In genomic region chrX:41108684-41109205, GRCh38 we compare ENCODE assay signal across 15 cellular contexts. TPM values are rescaled to one million over a fixed set of nuclear protein-coding genes. Genes with fewer than 3 reads are reported as not detected.
A peak's percentile ranks its signal among the peaks of the same experiment; 100 is the strongest.
DNase-seq lines count a peak whose midpoint lies in the region; ATAC-seq, FAIRE-seq and TF ChIP-seq lines count a peak whose summit lies in the region.
"Had no signal": no experiment of that assay in that cellular context is flagged by ENCODE, and none has a peak within 500 bp of the region (broad histone marks: within the 10 kb centered on the region; RNA-seq: fewer than 3 reads in every experiment).

No MANE protein-coding gene starts in this region.

- no peak overlapping the region for H2BK20ac ChIP-seq in H1 (ENCODE audit: low read length)

- H3K79me2 ChIP-seq in H1 (ENCODE audit: control insufficient read depth in 1 of 2, insufficient read depth in 2 of 2, low read length in 2 of 2): peaks cover 42 to 99% of the 10 kb centered on the region in 2 experiments

- H3K27ac ChIP-seq in CD4-positive, alpha-beta T cell (ENCODE audit: low read depth, low read length): no peak overlapping the region
- H3K27ac ChIP-seq in HEK293 (ENCODE audit: extremely low read depth, low read depth, low read length): peak overlapping the region; percentile 29; the same call in 1 of the 2 replicates
- H3K27ac ChIP-seq in H1 (ENCODE audit: low read depth, low read length): no peak overlapping the region
- no peak overlapping the region for H3K27ac ChIP-seq in colonic mucosa
- H3K27ac ChIP-seq: body of pancreas had no signal

- no peak overlapping the region for H4K5ac ChIP-seq in H1 (ENCODE audit: insufficient read length, low read depth, low read length)

- POLR2A ChIA-PET in CD4-positive, alpha-beta T cell (lab: Charles Lee): interaction anchor here (3.4 kb wide), 1 partner anchor 24 kb away, joined by 26 read pairs; the partner anchor contains the start of gene USP9X
- POLR2A ChIA-PET in HEK293 (lab: Yijun Ruan, JAX): interaction anchor here (2.8 kb wide), 1 partner anchor 23 kb away, joined by 21 read pairs; the partner anchor contains the start of gene USP9X
- POLR2A ChIA-PET in H1 (lab: Charles Lee; ENCODE audit: partially characterized antibody): interaction anchor here (1.1 to 2.6 kb wide), 4 partner anchors 9 to 24 kb away, joined by 3 to 9 read pairs (median 6); partner anchors contain the start of gene USP9X

- no peak overlapping the region; the same call in 1 of the 2 replicates for H3K18ac ChIP-seq in H1 (ENCODE audit: extremely low read depth, low read length)

- DNase-seq in CD4-positive, alpha-beta T cell: no peak
- no peak for DNase-seq in H1 (ENCODE audit: low read depth in 1 of 2, low spot score in 2 of 2)
- DNase-seq in neural crest cell (ENCODE audit: low read depth, low spot score): no peak
- no peak for DNase-seq in SHP77 (lab: John Stamatoyannopoulos, UW)
- DNase-seq in colonic mucosa: no peak
- no peak for DNase-seq in GM10266 (ENCODE audit: extremely low spot score)
- DNase-seq: activated CD8-positive, alpha-beta memory T cell treated with anti-CD3 and anti-CD28 coated beads for 24 hours; activated gamma-delta T cell treated with Interleukin-2 at 50 U/mL for 16 hours; BE2C; body of pancreas; DMS79; effector CD4-positive, alpha-beta T cell; NCI-H2081 treated with DMSO at 0.1 percent for 48 hours had no signal

- no peak for FAIRE-seq in H1 (lab: Jason Lieb, UNC)

- peaks cover 77% of the 10 kb centered on the region for H3K4me1 Mint-ChIP-seq in CD4-positive, alpha-beta T cell (ENCODE audit: low read depth)
- H3K4me1 Mint-ChIP-seq in neural crest cell: peaks cover 28% of the 10 kb centered on the region

- no peak overlapping the region for H2BK15ac ChIP-seq in H1 (ENCODE audit: low read length)

- intact Hi-C loops in CD4-positive, alpha-beta T cell (cut with DNase I, micrococcal nuclease): loop anchor here in 1 of 2 experiments (2.0 kb wide), 1 partner anchor 22 kb away; no protein-coding TSS in a partner anchor
- intact Hi-C loops in colonic mucosa (cut with DNase I): no loop called here

- 17% methylated on average over 4 of the region's 4 CpGs; no CpG with 5 or more reads in 1 of the 2 experiments for WGBS in H1 (ENCODE audit: extremely low coverage in 1 of 2, insufficient coverage in 1 of 2, insufficient read length in 1 of 2, insufficient replicate concordance in 2 of 2, low coverage in 1 of 2, low lambda C conversion rate in 2 of 2, missing lambda C conversion rate in 1 of 2), 2 experiments

- no peak for TF ChIP-seq EP300 in H1 (IDR thresholded peaks at IDR 0.05; ENCODE audit: borderline replicate concordance in 1 of 2, low read depth in 2 of 2, low read length in 2 of 2)

- H2BK5ac ChIP-seq in H1 (ENCODE audit: low read depth, low read length): no peak overlapping the region

- H3K27me3 ChIP-seq in CD4-positive, alpha-beta T cell (ENCODE audit: control insufficient read depth, insufficient read depth, low read length): no peaks in the 10 kb centered on the region
- H3K27me3 ChIP-seq in H1 (replicated peaks in 1 of 4; ENCODE audit: control insufficient read depth in 3 of 4, extremely low read depth in 1 of 4, insufficient read depth in 3 of 4, low read length in 3 of 4): no peaks in the 10 kb centered on the region
- no peaks in the 10 kb centered on the region for H3K27me3 ChIP-seq in colonic mucosa
- H3K27me3 ChIP-seq: BE2C, body of pancreas had no signal

- TF ChIP-seq CTCF in CD4-positive, alpha-beta T cell (IDR thresholded peaks at IDR 0.05): no peak
- no peak for TF ChIP-seq CTCF in HEK293 (tag by site-specific recombination; IDR thresholded peaks at IDR 0.05)
- no peak for TF ChIP-seq CTCF in H1 (IDR thresholded peaks at IDR 0.05; ENCODE audit: control extremely low read depth in 1 of 3, insufficient read depth in 1 of 3, low read depth in 1 of 3, low read length in 3 of 3)
- no peak for TF ChIP-seq CTCF in neural crest cell (conservative IDR thresholded peaks at IDR 0.05)
- TF ChIP-seq CTCF in colonic mucosa (IDR thresholded peaks at IDR 0.05): no peak
- TF ChIP-seq CTCF in GM10266 (IDR thresholded peaks at IDR 0.05; ENCODE audit: control insufficient read depth, insufficient read depth, low read depth, missing control alignments): no peak

- H3K4me1 ChIP-seq in HEK293 (ENCODE audit: control insufficient read depth, insufficient read depth, low read length): peaks cover 56% of the 10 kb centered on the region
- H3K4me1 ChIP-seq in H1 (replicated peaks in 1 of 4; ENCODE audit: control insufficient read depth in 3 of 4, insufficient read depth in 4 of 4, low read length in 3 of 4): peaks cover 0 to 13% (median 5%) of the 10 kb centered on the region in 4 experiments; a peak in 2 of 7 replicates
- no peaks in the 10 kb centered on the region for H3K4me1 ChIP-seq in colonic mucosa

- 0 out of 2 replicates have a peak, but pooled peaks cover 1% of the 10 kb centered on the region for H3K23me2 ChIP-seq in H1 (ENCODE audit: low read depth, low read length)

- no peaks in the 10 kb centered on the region for H3K79me1 ChIP-seq in H1 (ENCODE audit: low read depth, low read length)

- no peak overlapping the region for H2AK5ac ChIP-seq in H1 (ENCODE audit: low read depth, low read length)

- H3K9ac ChIP-seq in H1 (replicated peaks in 1 of 4; ENCODE audit: extremely low read depth in 1 of 4, low read depth in 3 of 4, low read length in 3 of 4) (no peak overlapping the region), colonic mucosa (ENCODE audit: low read depth in 2 of 2, low read length in 2 of 2) (no peak overlapping the region)

- H3K4me3 ChIP-seq in HEK293 (ENCODE audit: low read depth, low read length) (no peak overlapping the region; the same call in 1 of the 2 replicates), H1 (ENCODE audit: extremely low read depth in 1 of 4, insufficient read depth in 2 of 4, low read depth in 3 of 4, low read length in 4 of 4) (peak overlapping the region in 3 of 4 experiments; percentile 3 to 49 (median 15); a peak in 5 of 8 replicates), colonic mucosa (no peak overlapping the region)
- H3K4me3 ChIP-seq: body of pancreas had no signal

- H3K27me3 Mint-ChIP-seq in CD4-positive, alpha-beta T cell: no peaks in the 10 kb centered on the region
- H3K27me3 Mint-ChIP-seq in neural crest cell (ENCODE audit: low read depth): no peaks in the 10 kb centered on the region

- H3K23ac ChIP-seq in H1 (ENCODE audit: insufficient read length): no peak overlapping the region

- no peak overlapping the region for H4K91ac ChIP-seq in H1 (replicated peaks; ENCODE audit: insufficient read length, low read length)

- H4K8ac ChIP-seq in H1 (ENCODE audit: extremely low read depth, insufficient read depth, low read length): no peak overlapping the region

- no peak overlapping the region for H2BK120ac ChIP-seq in H1 (replicated peaks; ENCODE audit: low read depth, low read length)

- peaks cover 11 to 16% of the 10 kb centered on the region in 2 experiments for H4K20me1 ChIP-seq in H1 (replicated peaks in 1 of 2; ENCODE audit: control insufficient read depth in 1 of 2, insufficient read depth in 2 of 2, low read length in 2 of 2)

- no peak overlapping the region for H2AFZ ChIP-seq in H1 (ENCODE audit: low read length)

- H3K14ac ChIP-seq in H1 (ENCODE audit: insufficient read length): no peak overlapping the region

- H3K9me3 Mint-ChIP-seq in CD4-positive, alpha-beta T cell: no peaks in the 10 kb centered on the region
- peaks cover 5% of the 10 kb centered on the region for H3K9me3 Mint-ChIP-seq in neural crest cell

- H3K4me2 ChIP-seq in H1 (ENCODE audit: insufficient read depth in 1 of 2, low read depth in 2 of 2, low read length in 2 of 2): peak overlapping the region; percentile 61 to 87

- no peak overlapping the region for H2BK12ac ChIP-seq in H1 (ENCODE audit: low read depth, low read length)

- H3K36me3 ChIP-seq in HEK293 (ENCODE audit: control insufficient read depth in 2 of 2, insufficient read depth in 1 of 2, low read length in 2 of 2) (no peaks in the 10 kb centered on the region; a peak in 1 of 3 replicates), H1 (ENCODE audit: control insufficient read depth in 2 of 4, insufficient read depth in 4 of 4, low read length in 3 of 4) (peaks cover 0 to 12% (median 0%) of the 10 kb centered on the region in 4 experiments; a peak in 1 of 8 replicates), colonic mucosa (no peaks in the 10 kb centered on the region)
- H3K36me3 ChIP-seq: BE2C had no signal

- H3K4me3 Mint-ChIP-seq in CD4-positive, alpha-beta T cell: no peak overlapping the region
- H3K4me3 Mint-ChIP-seq in neural crest cell: peak overlapping the region; percentile 15

- no peak overlapping the region for H3K56ac ChIP-seq in H1 (replicated peaks; ENCODE audit: insufficient read length, low read depth, low read length)

- TF ChIP-seq POLR2A in H1 (IDR thresholded peaks at IDR 0.05; ENCODE audit: control extremely low read depth in 1 of 2, low read depth in 2 of 2, low read length in 2 of 2): no peak

- no peak for TF ChIP-seq RAD21 in H1 (IDR thresholded peaks at IDR 0.05 in 1 of 2, conservative IDR thresholded peaks at IDR 0.05 in 1 of 2; ENCODE audit: low read depth in 2 of 2, low read length in 2 of 2)

- H3K4ac ChIP-seq in H1 (replicated peaks; ENCODE audit: insufficient read length, low read depth, low read length): no peak overlapping the region

- CTCF ChIA-PET in CD4-positive, alpha-beta T cell (lab: Charles Lee): no interaction called here
- CTCF ChIA-PET in HEK293 (lab: Yijun Ruan, JAX): interaction anchor here (0.6 to 1.7 kb wide), 8 partner anchors 9 to 564 kb away, joined by 3 to 7 read pairs (median 3); no protein-coding TSS in a partner anchor
- CTCF ChIA-PET in H1 (lab: Charles Lee; ENCODE audit: partially characterized antibody): interaction anchor here (1.0 to 1.4 kb wide), 2 partner anchors 12 to 392 kb away, joined by 3 read pairs; no protein-coding TSS in a partner anchor

- H3K27ac Mint-ChIP-seq in CD4-positive, alpha-beta T cell: peak overlapping the region; percentile 80
- H3K27ac Mint-ChIP-seq in neural crest cell (ENCODE audit: unreplicated experiment): no peak overlapping the region

- no peak for ATAC-seq in CD4-positive, alpha-beta T cell (ENCODE audit: poor library complexity)
- ATAC-seq: body of pancreas, Right ventricle myocardium inferior had no signal

- peaks cover 14% of the 10 kb centered on the region for H3K36me3 Mint-ChIP-seq in CD4-positive, alpha-beta T cell (ENCODE audit: low read depth)
- peaks cover 8% of the 10 kb centered on the region for H3K36me3 Mint-ChIP-seq in neural crest cell (ENCODE audit: low read depth)

- no peaks in the 10 kb centered on the region for H3K9me3 ChIP-seq in CD4-positive, alpha-beta T cell (ENCODE audit: control insufficient read depth, low read length)
- H3K9me3 ChIP-seq in HEK293 (ENCODE audit: control insufficient read depth, insufficient read depth, low read depth, low read length) (no peaks in the 10 kb centered on the region), H1 (ENCODE audit: insufficient read depth in 2 of 2, low read depth in 1 of 2, low read length in 1 of 2) (no peaks in the 10 kb centered on the region), colonic mucosa (no peaks in the 10 kb centered on the region)
- H3K9me3 ChIP-seq: BE2C, body of pancreas had no signal

RNA-seq across cellular contexts. Expression of gene USP9X, which starts 23.5 kb away (rescaled TPM):
- 10 to 100 TPM; 70.4 to 74.8 TPM for total RNA-seq in CD4-positive, alpha-beta T cell
- total RNA-seq in H1 (2021; fragmentation: NEBNext Ultra II Directional; extraction: Animal tissue kit (Norgen Biotek cat#: 25700)): 299 and 300 TPM in 2 replicates
- 58.2 and 79.2 TPM in 2 replicates for polyA plus RNA-seq in H1 (2011; rRNA removed)
- 102 TPM for polyA plus RNA-seq in H1 (2011; cell fraction: cytosol; rRNA removed)
- polyA plus RNA-seq in H1 (2011; cell fraction: nucleus; rRNA removed): 114 TPM
- polyA plus RNA-seq in H1 (2012, experiment 1 of 2): 119 to 210 TPM (median 146 TPM) in 4 replicates
- 5.3 TPM for polyA plus RNA-seq in H1 (2012, experiment 2 of 2)
- 52.3 TPM for polyA plus RNA-seq in H1 (2013, experiment 1 of 2)
- 45.5 TPM for polyA plus RNA-seq in H1 (2013, experiment 2 of 2)
- 1,122 and 1,571 TPM in 2 replicates for polyA minus RNA-seq in H1 (2011; rRNA and poly(A)+ RNA removed)
- 404 TPM for polyA minus RNA-seq in H1 (2011; cell fraction: cytosol; rRNA and poly(A)+ RNA removed)
- polyA minus RNA-seq in H1 (2011; cell fraction: nucleus; rRNA and poly(A)+ RNA removed): 796 TPM
- total RNA-seq in neural crest cell (60.0 and 62.2 TPM in 2 replicates), colonic mucosa (10 to 100 TPM; 74.5 to 89.0 TPM)

Comparison
In these comparisons a context has a peak if more than half of its experiments do, and no peak if none do; other contexts are left out.
1. H3K4me3 ChIP-seq: peak in H1 (3 of 4); none in HEK293 (single experiment) and colonic mucosa (single experiment).